12 cellular contexts compared by ENCODE assay signal in genomic region chr4:151429957-151430548, GRCh38. TPM values are rescaled to one million over a fixed set of nuclear protein-coding genes. Genes with fewer than 3 reads are reported as not detected.
DNase-seq lines count a peak whose midpoint lies in the region; ATAC-seq and TF ChIP-seq lines count a peak whose summit lies in the region.
"Had no signal": no experiment of that assay in that cellular context is flagged by ENCODE, and none has a peak within 500 bp of the region (broad histone marks: within the 10 kb centered on the region; RNA-seq: fewer than 3 reads in every experiment).

No MANE protein-coding gene starts in this region.

- H3K36me3 ChIP-seq in SK-N-SH (replicated peaks in 1 of 2; ENCODE audit: control insufficient read depth in 1 of 2, insufficient read depth in 2 of 2, low read length in 1 of 2): no peaks in the 10 kb centered on the region
- H3K36me3 ChIP-seq: tibial artery had no signal

- TF ChIP-seq CTCF in SK-N-SH (IDR thresholded peaks at IDR 0.05): no peak

- H3K27ac Mint-ChIP-seq in stimulated activated naive CD8-positive, alpha-beta T cell treated with anti-CD3 and anti-CD28 coated beads, Interleukin-15, amount 100 ng/mL, for 72 hours: no peak overlapping the region
- no peak overlapping the region for H3K27ac Mint-ChIP-seq in activated naive CD8-positive, alpha-beta T cell treated with anti-CD3 and anti-CD28 coated beads, Interleukin-2, amount 50 U/mL, for 24 hours

- peaks cover 0 to 16% of the 10 kb centered on the region in 2 experiments; a peak in 2 of 4 replicates for H3K4me1 ChIP-seq in SK-N-SH (ENCODE audit: control insufficient read depth in 1 of 2, insufficient read depth in 2 of 2, low read depth in 1 of 2, low read length in 1 of 2)

- no peak for TF ChIP-seq EP300 in SK-N-SH (IDR thresholded peaks at IDR 0.05; ENCODE audit: borderline replicate concordance in 1 of 2, low read depth in 1 of 2, low read length in 1 of 2)

- H3K4me2 ChIP-seq in SK-N-SH: no peak overlapping the region

- no peaks in the 10 kb centered on the region for H3K9me2 ChIP-seq in SK-N-SH

- no peaks in the 10 kb centered on the region for H4K20me1 ChIP-seq in SK-N-SH (ENCODE audit: insufficient read depth)

- H3F3A ChIP-seq in SK-N-SH (replicated peaks; ENCODE audit: insufficient read depth): peaks cover 12% of the 10 kb centered on the region

- no peak overlapping the region for H3K4me3 ChIP-seq in SK-N-SH (ENCODE audit: low read depth in 2 of 2, low read length in 1 of 2)
- H3K4me3 ChIP-seq: tibial artery had no signal

- H3K36me3 Mint-ChIP-seq in activated naive CD8-positive, alpha-beta T cell treated with anti-CD3 and anti-CD28 coated beads, Interleukin-2, amount 50 U/mL, for 24 hours (ENCODE audit: low read depth): no peaks in the 10 kb centered on the region

- peaks cover 32% of the 10 kb centered on the region for H3K27me3 Mint-ChIP-seq in stimulated activated naive CD8-positive, alpha-beta T cell treated with anti-CD3 and anti-CD28 coated beads, Interleukin-15, amount 100 ng/mL, for 72 hours
- peaks cover 6% of the 10 kb centered on the region for H3K27me3 Mint-ChIP-seq in activated naive CD8-positive, alpha-beta T cell treated with anti-CD3 and anti-CD28 coated beads, Interleukin-2, amount 50 U/mL, for 24 hours

- no peaks in the 10 kb centered on the region for H3K4me1 Mint-ChIP-seq in stimulated activated naive CD8-positive, alpha-beta T cell treated with anti-CD3 and anti-CD28 coated beads, Interleukin-15, amount 100 ng/mL, for 72 hours
- no peaks in the 10 kb centered on the region for H3K4me1 Mint-ChIP-seq in activated naive CD8-positive, alpha-beta T cell treated with anti-CD3 and anti-CD28 coated beads, Interleukin-2, amount 50 U/mL, for 24 hours
- H3K4me1 Mint-ChIP-seq: central memory CD8-positive, alpha-beta T cell had no signal

- no peak overlapping the region; the same call in 1 of the 2 replicates for H2AFZ ChIP-seq in SK-N-SH (ENCODE audit: low read depth)

- no peak overlapping the region; a peak in 1 of 4 replicates for H3K27ac ChIP-seq in SK-N-SH (ENCODE audit: low read depth in 2 of 2, low read length in 1 of 2)
- H3K27ac ChIP-seq: tibial artery had no signal

- H3K4me3 Mint-ChIP-seq in stimulated activated naive CD8-positive, alpha-beta T cell treated with anti-CD3 and anti-CD28 coated beads, Interleukin-15, amount 100 ng/mL, for 72 hours: no peak overlapping the region
- H3K4me3 Mint-ChIP-seq in activated naive CD8-positive, alpha-beta T cell treated with anti-CD3 and anti-CD28 coated beads, Interleukin-2, amount 50 U/mL, for 24 hours: no peak overlapping the region
- H3K4me3 Mint-ChIP-seq: central memory CD8-positive, alpha-beta T cell had no signal

- CTCF ChIA-PET in SK-N-SH (lab: Yijun Ruan, JAX): interaction anchor here (1.4 to 1.7 kb wide), 2 partner anchors 14 to 108 kb away, joined by 3 to 5 read pairs; no protein-coding TSS in a partner anchor

- 75% methylated on average over 1 of the region's 1 CpG for WGBS in SK-N-SH (ENCODE audit: low lambda C conversion rate)

- POLR2A ChIA-PET in SK-N-SH (lab: Yijun Ruan, JAX): no interaction called here

- H3K9ac ChIP-seq in SK-N-SH: no peak overlapping the region

- no peaks in the 10 kb centered on the region for H3K9me3 Mint-ChIP-seq in stimulated activated naive CD8-positive, alpha-beta T cell treated with anti-CD3 and anti-CD28 coated beads, Interleukin-15, amount 100 ng/mL, for 72 hours
- H3K9me3 Mint-ChIP-seq in activated naive CD8-positive, alpha-beta T cell treated with anti-CD3 and anti-CD28 coated beads, Interleukin-2, amount 50 U/mL, for 24 hours: no peaks in the 10 kb centered on the region
- H3K9me3 Mint-ChIP-seq: central memory CD8-positive, alpha-beta T cell had no signal

- no peak for DNase-seq in stimulated activated naive CD8-positive, alpha-beta T cell treated with anti-CD3 and anti-CD28 coated beads, Interleukin-15, amount 100 ng/mL, for 72 hours
- no peak for DNase-seq in stimulated activated naive CD8-positive, alpha-beta T cell treated with anti-CD3 and anti-CD28 coated beads, Interleukin-15, Interleukin-2, amounts not matched to agents 100 U/mL and 50 U/mL, for 24 hours
- DNase-seq in SK-N-SH (no peak), NCI-H2107 treated with DMSO at 0.1 percent for 48 hours (lab: John Stamatoyannopoulos, UW; ENCODE audit: unreplicated experiment) (no peak), mesenteric fat pad (ENCODE audit: low spot score) (no peak)
- no peak for DNase-seq in activated naive CD4-positive, alpha-beta T cell (lab: John Stamatoyannopoulos, UW)
- DNase-seq in activated naive CD8-positive, alpha-beta T cell treated with anti-CD3 and anti-CD28 coated beads, Interleukin-2, amount 50 U/mL, for 24 hours: no peak
- DNase-seq: NCI-H1436 treated with DMSO at 0.1 percent for 48 hours, NCI-H69, tibial artery had no signal

- no peak for TF ChIP-seq RAD21 in SK-N-SH (IDR thresholded peaks at IDR 0.05; ENCODE audit: low read length)

- ATAC-seq in stimulated activated naive CD8-positive, alpha-beta T cell treated with anti-CD3 and anti-CD28 coated beads, Interleukin-15, amount 100 ng/mL, for 72 hours: peak; percentile 52
- ATAC-seq in stimulated activated naive CD8-positive, alpha-beta T cell treated with anti-CD3 and anti-CD28 coated beads, Interleukin-15, Interleukin-2, amounts not matched to agents 100 U/mL and 50 U/mL, for 24 hours: no peak
- peak; percentile 68 for ATAC-seq in HG02840 (IDR thresholded peaks at IDR 0.05; ENCODE audit: low FRiP score, unreplicated experiment)
- ATAC-seq in activated naive CD8-positive, alpha-beta T cell treated with anti-CD3 and anti-CD28 coated beads, Interleukin-2, amount 50 U/mL, for 24 hours: no peak

- no peaks in the 10 kb centered on the region for H3K9me3 ChIP-seq in SK-N-SH
- H3K9me3 ChIP-seq: tibial artery had no signal

- H3K27me3 ChIP-seq in SK-N-SH (ENCODE audit: insufficient read depth): no peaks in the 10 kb centered on the region
- H3K27me3 ChIP-seq: tibial artery had no signal

- H3K79me2 ChIP-seq in SK-N-SH (ENCODE audit: insufficient read depth): no peaks in the 10 kb centered on the region

TF ChIP-seq in SK-N-SH, 30 proteins besides CTCF, POLR2A, EP300 and RAD21 (continues in another document):
- TF ChIP-seq, protein P1, sequence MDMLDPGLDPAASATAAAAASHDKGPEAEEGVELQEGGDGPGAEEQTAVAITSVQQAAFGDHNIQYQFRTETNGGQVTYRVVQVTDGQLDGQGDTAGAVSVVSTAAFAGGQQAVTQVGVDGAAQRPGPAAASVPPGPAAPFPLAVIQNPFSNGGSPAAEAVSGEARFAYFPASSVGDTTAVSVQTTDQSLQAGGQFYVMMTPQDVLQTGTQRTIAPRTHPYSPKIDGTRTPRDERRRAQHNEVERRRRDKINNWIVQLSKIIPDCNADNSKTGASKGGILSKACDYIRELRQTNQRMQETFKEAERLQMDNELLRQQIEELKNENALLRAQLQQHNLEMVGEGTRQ (IDR thresholded peaks at IDR 0.05; ENCODE audit: borderline replicate concordance, low read depth, low read length): no peak
- no peak for TF ChIP-seq NRF1 (IDR thresholded peaks at IDR 0.05; ENCODE audit: low read depth, low read length)
- TF ChIP-seq, protein P2, sequence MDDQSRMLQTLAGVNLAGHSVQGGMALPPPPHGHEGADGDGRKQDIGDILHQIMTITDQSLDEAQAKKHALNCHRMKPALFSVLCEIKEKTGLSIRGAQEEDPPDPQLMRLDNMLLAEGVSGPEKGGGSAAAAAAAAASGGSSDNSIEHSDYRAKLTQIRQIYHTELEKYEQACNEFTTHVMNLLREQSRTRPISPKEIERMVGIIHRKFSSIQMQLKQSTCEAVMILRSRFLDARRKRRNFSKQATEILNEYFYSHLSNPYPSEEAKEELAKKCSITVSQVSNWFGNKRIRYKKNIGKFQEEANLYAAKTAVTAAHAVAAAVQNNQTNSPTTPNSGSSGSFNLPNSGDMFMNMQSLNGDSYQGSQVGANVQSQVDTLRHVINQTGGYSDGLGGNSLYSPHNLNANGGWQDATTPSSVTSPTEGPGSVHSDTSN (IDR thresholded peaks at IDR 0.05): no peak
- no peak for TF ChIP-seq TAF1 (IDR thresholded peaks at IDR 0.05; ENCODE audit: borderline replicate concordance, low read depth, low read length)
- no peak for TF ChIP-seq EZH2phosphoT487 (IDR thresholded peaks at IDR 0.05; ENCODE audit: borderline replicate concordance, low read depth)
- TF ChIP-seq RFX5 (IDR thresholded peaks at IDR 0.05; ENCODE audit: low read length): no peak
- no peak for TF ChIP-seq CHD2 (IDR thresholded peaks at IDR 0.05; ENCODE audit: low read length, partially characterized antibody)
- no peak for TF ChIP-seq FOXJ3 (CRISPR knock-in tag; IDR thresholded peaks at IDR 0.05)
- TF ChIP-seq MAX (IDR thresholded peaks at IDR 0.05; ENCODE audit: low read depth): no peak
- TF ChIP-seq SIN3A (IDR thresholded peaks at IDR 0.05; ENCODE audit: borderline replicate concordance, low read depth, low read length): no peak
- TF ChIP-seq, protein P3, sequence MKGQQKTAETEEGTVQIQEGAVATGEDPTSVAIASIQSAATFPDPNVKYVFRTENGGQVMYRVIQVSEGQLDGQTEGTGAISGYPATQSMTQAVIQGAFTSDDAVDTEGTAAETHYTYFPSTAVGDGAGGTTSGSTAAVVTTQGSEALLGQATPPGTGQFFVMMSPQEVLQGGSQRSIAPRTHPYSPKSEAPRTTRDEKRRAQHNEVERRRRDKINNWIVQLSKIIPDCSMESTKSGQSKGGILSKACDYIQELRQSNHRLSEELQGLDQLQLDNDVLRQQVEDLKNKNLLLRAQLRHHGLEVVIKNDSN (IDR thresholded peaks at IDR 0.05; ENCODE audit: borderline replicate concordance, low read depth): no peak
- no peak for TF ChIP-seq FOXM1 (IDR thresholded peaks at IDR 0.05; ENCODE audit: low read depth)
- TF ChIP-seq, protein P4, sequence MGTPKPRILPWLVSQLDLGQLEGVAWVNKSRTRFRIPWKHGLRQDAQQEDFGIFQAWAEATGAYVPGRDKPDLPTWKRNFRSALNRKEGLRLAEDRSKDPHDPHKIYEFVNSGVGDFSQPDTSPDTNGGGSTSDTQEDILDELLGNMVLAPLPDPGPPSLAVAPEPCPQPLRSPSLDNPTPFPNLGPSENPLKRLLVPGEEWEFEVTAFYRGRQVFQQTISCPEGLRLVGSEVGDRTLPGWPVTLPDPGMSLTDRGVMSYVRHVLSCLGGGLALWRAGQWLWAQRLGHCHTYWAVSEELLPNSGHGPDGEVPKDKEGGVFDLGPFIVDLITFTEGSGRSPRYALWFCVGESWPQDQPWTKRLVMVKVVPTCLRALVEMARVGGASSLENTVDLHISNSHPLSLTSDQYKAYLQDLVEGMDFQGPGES (IDR thresholded peaks at IDR 0.05; ENCODE audit: low read depth, low read length): no peak
- TF ChIP-seq RCOR1 (IDR thresholded peaks at IDR 0.05; ENCODE audit: low read length): no peak
- TF ChIP-seq TCF12 (IDR thresholded peaks at IDR 0.05): peak; percentile 53; the same call in 1 of the 2 replicates

RNA-seq across cellular contexts. Expression of gene FHIP1A, which starts 21.1 kb away (rescaled TPM):
- 1.3 and 2.2 TPM in 2 replicates for polyA plus RNA-seq in SK-N-SH (2012; rRNA removed)
- 1.2 and 1.3 TPM in 2 replicates for polyA plus RNA-seq in SK-N-SH (2012; cell fraction: cytosol; rRNA removed)
- polyA plus RNA-seq in SK-N-SH (2012; cell fraction: nucleus; rRNA removed): 1.6 and 1.8 TPM in 2 replicates
- 0.10 TPM for total RNA-seq in mesenteric fat pad

Comparison
In these comparisons a context has a peak if more than half of its experiments do, and no peak if none do; other contexts are left out.
1. ATAC-seq: peak in stimulated activated naive CD8-positive, alpha-beta T cell treated with anti-CD3 and anti-CD28 coated beads, Interleukin-15, amount 100 ng/mL, for 72 hours (single experiment) and HG02840 (single experiment); none in stimulated activated naive CD8-positive, alpha-beta T cell treated with anti-CD3 and anti-CD28 coated beads, Interleukin-15, Interleukin-2, amounts not matched to agents 100 U/mL and 50 U/mL, for 24 hours (single experiment) and activated naive CD8-positive, alpha-beta T cell treated with anti-CD3 and anti-CD28 coated beads, Interleukin-2, amount 50 U/mL, for 24 hours (single experiment).